16 cellular contexts compared by ENCODE assay signal in genomic region chr15:45384700-45385099, GRCh38. TPM values are rescaled to one million over a fixed set of nuclear protein-coding genes. Genes with fewer than 3 reads are reported as not detected.
DNase-seq lines count a peak whose midpoint lies in the region; ATAC-seq, FAIRE-seq and TF ChIP-seq lines count a peak whose summit lies in the region.
"Had no signal": no experiment of that assay in that cellular context is flagged by ENCODE, and none has a peak within 500 bp of the region (broad histone marks: within the 10 kb centered on the region; RNA-seq: fewer than 3 reads in every experiment).

No MANE protein-coding gene starts in this region.

- no peaks in the 10 kb centered on the region for H3K36me3 ChIP-seq in HepG2 (replicated peaks in 1 of 2; ENCODE audit: control insufficient read depth in 1 of 2, insufficient read depth in 2 of 2, low read length in 2 of 2)
- H3K36me3 ChIP-seq in right lobe of liver = no peaks in the 10 kb centered on the region
- no peaks in the 10 kb centered on the region for H3K36me3 ChIP-seq in K562 (ENCODE audit: control insufficient read depth, insufficient read depth, low read length)
- H3K36me3 ChIP-seq in testis (ENCODE audit: low read depth, missing control alignments) = no peaks in the 10 kb centered on the region

- H3K27me3 ChIP-seq in HepG2 (ENCODE audit: control insufficient read depth in 1 of 2, insufficient read depth in 2 of 2, low read length in 2 of 2) = no peaks in the 10 kb centered on the region; a peak in 1 of 5 replicates
- no peaks in the 10 kb centered on the region for H3K27me3 ChIP-seq in right lobe of liver
- H3K27me3 ChIP-seq in K562 (ENCODE audit: control insufficient read depth in 2 of 2, insufficient read depth in 2 of 2, low read length in 2 of 2) = no peaks in the 10 kb centered on the region; a peak in 2 of 5 replicates
- H3K27me3 ChIP-seq in testis = no peaks in the 10 kb centered on the region

- CTCF ChIA-PET in HepG2 (lab: Yijun Ruan, JAX; ENCODE audit: low intra/inter-chr PET ratio, low total read pairs) = no interaction called here
- CTCF ChIA-PET in K562 (lab: Yijun Ruan, JAX; ENCODE audit: low intra/inter-chr PET ratio) = no interaction called here

- FAIRE-seq in HepG2 (lab: Jason Lieb, UNC) (peak; percentile 63), K562 (lab: Jason Lieb, UNC) (no peak)
- FAIRE-seq: D721Med, GM18507, H54 had no signal

- BruUV-seq in HepG2 (replicated peaks; lab: Mats Ljungman, UMichigan) (no TSS peak), K562 (replicated peaks; lab: Mats Ljungman, UMichigan) (no TSS peak)

- TF ChIP-seq CTCF in HepG2 (CRISPR knock-in tag; IDR thresholded peaks at IDR 0.05) = no peak
- no peak for TF ChIP-seq CTCF in right lobe of liver (IDR thresholded peaks at IDR 0.05)
- no peak for TF ChIP-seq CTCF in K562 (IDR thresholded peaks at IDR 0.05 in 2 of 3, conservative IDR thresholded peaks at IDR 0.05 in 1 of 3; ENCODE audit: insufficient read depth in 2 of 3, low read depth in 1 of 3, low read length in 3 of 3)
- no peak for TF ChIP-seq CTCF in testis (IDR thresholded peaks at IDR 0.05)

- H2AFZ ChIP-seq in HepG2 (ENCODE audit: low read length) (no peak overlapping the region), K562 (ENCODE audit: low read depth, low read length) (no peak overlapping the region)
- H2AFZ ChIP-seq: GM23248 had no signal

- 83% methylated on average over 2 of the region's 2 CpGs for WGBS in HepG2 (ENCODE audit: low lambda C conversion rate)
- 90% methylated on average over 2 of the region's 2 CpGs for WGBS in right lobe of liver (ENCODE audit: insufficient coverage, low coverage, low lambda C conversion rate, missing lambda C conversion rate)
- WGBS in K562 (ENCODE audit: insufficient coverage, low coverage, missing lambda C conversion rate) = 0% methylated on average over 2 of the region's 2 CpGs
- 52 to 75% methylated on average over 2 of the region's 2 CpGs for WGBS in testis, 2 donors

- H3K79me2 ChIP-seq in HepG2 (ENCODE audit: insufficient read depth, low read length) = no peaks in the 10 kb centered on the region
- H3K79me2 ChIP-seq in K562 (ENCODE audit: control insufficient read depth, insufficient read depth, low read length) = no peaks in the 10 kb centered on the region

- H3K27ac ChIP-seq in HepG2 (ENCODE audit: extremely low read length, insufficient read depth, low read length) (peak overlapping the region; percentile 19), right lobe of liver (no peak overlapping the region), K562 (ENCODE audit: extremely low read depth, low read depth, low read length) (no peak overlapping the region), testis (peak overlapping the region; percentile 48 to 58)
- H3K27ac ChIP-seq: C4-2B, GM23248 had no signal

- no peak overlapping the region for H3K4me3 ChIP-seq in HepG2 (replicated peaks in 1 of 3; ENCODE audit: insufficient read depth in 1 of 3, low read depth in 2 of 3, low read length in 3 of 3)
- no peak overlapping the region for H3K4me3 ChIP-seq in right lobe of liver
- H3K4me3 ChIP-seq in K562 = no peak overlapping the region
- H3K4me3 ChIP-seq in testis = no peak overlapping the region
- H3K4me3 ChIP-seq: GM23248 had no signal

- H3K9ac ChIP-seq in HepG2 (ENCODE audit: insufficient read depth, low read depth, low read length) (no peak overlapping the region), K562 (ENCODE audit: insufficient read depth in 1 of 2, low read depth in 2 of 2, low read length in 2 of 2) (no peak overlapping the region)
- H3K9ac ChIP-seq: GM23248 had no signal

- in situ Hi-C loops in HepG2 (cut with HindIII; ENCODE audit: extremely low pct_ligation_motif_present, low pct_unique_long_range_greater_than_20kb) (loop anchor here (5.0 kb wide), 1 partner anchor 42 kb away; no protein-coding TSS in a partner anchor), K562 (cut with MboI) (no loop called here)

- no peak for ATAC-seq in HepG2
- ATAC-seq in right lobe of liver = no peak
- ATAC-seq in K562 = no peak; the same call in 2 of the 3 replicates
- no peak for ATAC-seq in GM18873 (IDR thresholded peaks at IDR 0.05; ENCODE audit: low FRiP score, unreplicated experiment)
- ATAC-seq in HG03442 (IDR thresholded peaks at IDR 0.05; ENCODE audit: unreplicated experiment) = no peak
- ATAC-seq: HCT116 had no signal

- H3K4me2 ChIP-seq in HepG2 (ENCODE audit: low read depth, low read length) = no peak overlapping the region
- H3K4me2 ChIP-seq in K562 (ENCODE audit: insufficient read depth, low read length) = no peak overlapping the region

- intact Hi-C loops in HepG2 (cut with micrococcal nuclease; ENCODE audit: unreplicated experiment) (no loop called here), right lobe of liver (cut with DNase I) (no loop called here), K562 (cut with micrococcal nuclease) (no loop called here), testis (cut with DNase I; ENCODE audit: low total_unique reads) (no loop called here)

- H3K9me3 ChIP-seq in HepG2 (ENCODE audit: low read length) = no peaks in the 10 kb centered on the region
- no peaks in the 10 kb centered on the region for H3K9me3 ChIP-seq in right lobe of liver
- H3K9me3 ChIP-seq in K562 (replicated peaks; ENCODE audit: control insufficient read depth, insufficient read depth, low read depth, low read length) = no peaks in the 10 kb centered on the region
- H3K9me3 ChIP-seq in testis = no peaks in the 10 kb centered on the region

- no peaks in the 10 kb centered on the region for H3K9me1 ChIP-seq in K562 (ENCODE audit: control insufficient read depth, insufficient read depth, low read length)

- DNase-seq in HepG2 (ENCODE audit: low spot score) = no peak
- no peak for DNase-seq in right lobe of liver
- DNase-seq in K562 (ENCODE audit: extremely low read depth in 1 of 4, low spot score in 3 of 4) = no peak
- DNase-seq in kidney tubule cell (ENCODE audit: low spot score) = peak; percentile 47
- DNase-seq in testis = no peak
- DNase-seq in HUDEP-2 (lab: John Stamatoyannopoulos, UW; ENCODE audit: unreplicated experiment in 76 of 76) = no peak
- DNase-seq: CD4-positive, alpha-beta memory T cell; DMS153; GM23248 had no signal

- no peak for TF ChIP-seq POLR2A in HepG2 (IDR thresholded peaks at IDR 0.05; ENCODE audit: insufficient read depth in 1 of 2, low read depth in 2 of 2, low read length in 2 of 2)
- TF ChIP-seq POLR2A in right lobe of liver (IDR thresholded peaks at IDR 0.05) = no peak
- TF ChIP-seq POLR2A in K562 (conservative IDR thresholded peaks at IDR 0.05) = no peak
- TF ChIP-seq POLR2A in testis (IDR thresholded peaks at IDR 0.05) = no peak

- no peaks in the 10 kb centered on the region for H4K20me1 ChIP-seq in HepG2 (ENCODE audit: insufficient read depth, low read length)
- H4K20me1 ChIP-seq in K562 (replicated peaks; ENCODE audit: control insufficient read depth, insufficient read depth, low read length) = no peaks in the 10 kb centered on the region

- POLR2A ChIA-PET in HepG2 (lab: Yijun Ruan, JAX) = no interaction called here
- POLR2A ChIA-PET in K562 (lab: Yijun Ruan, JAX) = no interaction called here

- TF ChIP-seq RAD21 in HepG2 (CRISPR knock-in tag; IDR thresholded peaks at IDR 0.05) (no peak), K562 (CRISPR knock-in tag; conservative IDR thresholded peaks at IDR 0.05 in 1 of 2, IDR thresholded peaks at IDR 0.05 in 1 of 2) (no peak)

- peaks cover 59% of the 10 kb centered on the region for H3K4me1 ChIP-seq in HepG2 (ENCODE audit: insufficient read depth, low read length)
- H3K4me1 ChIP-seq in right lobe of liver = peaks cover 0 to 40% (median 19%) of the 10 kb centered on the region in 4 donors
- H3K4me1 ChIP-seq in K562 (replicated peaks in 1 of 2; ENCODE audit: control insufficient read depth in 2 of 2, insufficient read depth in 2 of 2, low read length in 2 of 2) = no peaks in the 10 kb centered on the region
- peaks cover 24% of the 10 kb centered on the region for H3K4me1 ChIP-seq in testis

- TF ChIP-seq EP300 in HepG2 (IDR thresholded peaks at IDR 0.05; ENCODE audit: low read depth in 2 of 2, low read length in 2 of 2) (no peak), HepG2 (CRISPR knock-in tag; IDR thresholded peaks at IDR 0.05; ENCODE audit: borderline replicate concordance) (no peak), K562 (IDR thresholded peaks at IDR 0.05; ENCODE audit: low read length) (no peak)

RNA-seq across cellular contexts. Expression of gene GATM, which starts 6.4 kb away (rescaled TPM):
- 1.5 and 2.1 TPM in 2 replicates for total RNA-seq in HepG2 (2016; rRNA removed; fragmentation: Illumina TruSeq; extraction: Trizol)
- 1.2 and 1.7 TPM in 2 replicates for total RNA-seq in HepG2 (2016; cell fraction: cytosol; rRNA removed; fragmentation: Illumina TruSeq; extraction: Trizol; ENCODE audit: low read depth)
- 1.5 and 2.6 TPM in 2 replicates for total RNA-seq in HepG2 (2016; cell fraction: insoluble cytoplasmic fraction; rRNA removed; fragmentation: Illumina TruSeq; extraction: Trizol)
- 1.6 and 1.7 TPM in 2 replicates for total RNA-seq in HepG2 (2016; cell fraction: membrane; rRNA removed; fragmentation: Illumina TruSeq; extraction: Trizol)
- 4.0 and 4.1 TPM in 2 replicates for total RNA-seq in HepG2 (2016; cell fraction: nucleus; rRNA removed; fragmentation: Illumina TruSeq; extraction: Trizol)
- polyA plus RNA-seq in HepG2 (2011; rRNA removed) = 13.9 and 16.8 TPM in 2 replicates
- polyA plus RNA-seq in HepG2 (2011; cell fraction: cytosol; rRNA removed) = 7.0 and 7.3 TPM in 2 replicates
- 22.1 and 26.0 TPM in 2 replicates for polyA plus RNA-seq in HepG2 (2011; cell fraction: nucleus; rRNA removed)
- 16.6 and 32.5 TPM in 2 replicates for polyA plus RNA-seq in HepG2 (2012)
- polyA plus RNA-seq in HepG2 (2016; cell fraction: cytosol; fragmentation: Illumina TruSeq; extraction: Trizol; ENCODE audit: low read depth) = 0.26 and 0.46 TPM in 2 replicates
- 0.97 TPM in 2 replicates for polyA plus RNA-seq in HepG2 (2016; cell fraction: insoluble cytoplasmic fraction; fragmentation: Illumina TruSeq; extraction: Trizol; ENCODE audit: low read depth)
- 0.28 and 0.72 TPM in 2 replicates for polyA plus RNA-seq in HepG2 (2016; cell fraction: membrane; fragmentation: Illumina TruSeq; extraction: Trizol; ENCODE audit: low read depth)
- 2.4 and 3.2 TPM in 2 replicates for polyA plus RNA-seq in HepG2 (2016; cell fraction: nucleus; fragmentation: Illumina TruSeq; extraction: Trizol; ENCODE audit: insufficient read depth, low read depth)
- 0.58 and 11.2 TPM in 2 replicates for polyA minus RNA-seq in HepG2 (2011; rRNA and poly(A)+ RNA removed; ENCODE audit: low replicate concordance)
- 5.3 and 6.4 TPM in 2 replicates for polyA minus RNA-seq in HepG2 (2011; cell fraction: cytosol; rRNA and poly(A)+ RNA removed)
- 40.2 and 42.5 TPM in 2 replicates for polyA minus RNA-seq in HepG2 (2011; cell fraction: nucleus; rRNA and poly(A)+ RNA removed)
- 1,000 to 10,000 TPM in 1 of 6 experiments, 100 to 1,000 TPM in 5; 404 to 1,363 (median 579) TPM for total RNA-seq in right lobe of liver
- total RNA-seq in K562 (2011; cell fraction: chromatin; rRNA removed; ENCODE audit: low replicate concordance) = 0.93 and 1.3 TPM in 2 replicates
- 1.2 and 2.1 TPM in 2 replicates for total RNA-seq in K562 (2011; cell fraction: nucleolus; rRNA removed)
- 1.6 and 2.5 TPM in 2 replicates for total RNA-seq in K562 (2011; cell fraction: nucleoplasm; rRNA removed)
- 0.20 and 0.95 TPM in 2 replicates for total RNA-seq in K562 (2014; rRNA removed)
- total RNA-seq in K562 (2014; rRNA removed; fragmentation: Illumina TruSeq; extraction: Trizol) = 1.1 TPM in 2 replicates
- 0.79 and 0.80 TPM in 2 replicates for total RNA-seq in K562 (2015; rRNA removed; fragmentation: Illumina TruSeq; extraction: Trizol)
- total RNA-seq in K562 (2021) = 0.58 and 0.89 TPM in 2 replicates
- 0.65 and 0.81 TPM in 2 replicates for polyA plus RNA-seq in K562 (2011; rRNA removed)
- polyA plus RNA-seq in K562 (2011; cell fraction: cytosol; rRNA removed) = 0.19 and 0.63 TPM in 2 replicates
- 0.81 and 1.2 TPM in 2 replicates for polyA plus RNA-seq in K562 (2011; cell fraction: nucleus; rRNA removed)
- polyA plus RNA-seq in K562 (2012) = 0.44 and 0.48 TPM in 2 replicates
- polyA plus RNA-seq in K562 (2014; fragmentation: Illumina TruSeq; extraction: Trizol) = 0.26 and 0.45 TPM in 2 replicates
- polyA plus RNA-seq in K562 (2014; fragmentation: Nextera tagmentation; extraction: Ambion mirVana) = under 1 TPM; 0.25 to 0.45 TPM
- polyA plus RNA-seq in K562 (2014; rRNA removed) = 0.11 and 1.3 TPM in 2 replicates
- 0.77 and 0.78 TPM in 2 replicates for polyA minus RNA-seq in K562 (2011; rRNA and poly(A)+ RNA removed)
- not detected in 2 replicates for polyA minus RNA-seq in K562 (2011; cell fraction: cytosol; rRNA and poly(A)+ RNA removed)
- polyA minus RNA-seq in K562 (2011; cell fraction: nucleus; rRNA and poly(A)+ RNA removed) = 1.3 and 3.4 TPM in 2 replicates
- total RNA-seq in testis = 100 to 1,000 TPM; 386 to 446 TPM
- polyA plus RNA-seq in testis (ENCODE audit: insufficient read depth, low read depth, low replicate concordance) = 147 TPM
- total RNA-seq: GM23248 had no signal
- polyA plus RNA-seq: GM23248 had no signal

Comparison
In these comparisons a context has a peak if more than half of its experiments do, and no peak if none do; other contexts are left out.
1. H3K27ac ChIP-seq: peak in HepG2 (single experiment) and testis (2 of 2); none in right lobe of liver (0 of 3) and K562 (single experiment).
2. RNA of gene GATM, which starts 6.4 kb away (total RNA-seq): 404 to 1,363 TPM in right lobe of liver and 386 to 446 TPM in testis; 1.2 to 4.1 TPM in HepG2 and 0.20 to 2.5 TPM in K562; every median in the first group is over 10 times any median in the second.
3. Of the 241 proteins assayed by ChIP-seq in both HepG2 and K562: peak only in HepG2: ATF2, FOXK1, MED1, ZKSCAN1, ZNF143 and ZSCAN29; only in K562: none; in both: none; in neither: 230; mixed calls (peak in some experiments, not most) for 5.